ENCODE assay signal across 19 cellular contexts in genomic region chr10:69838853-69839252, GRCh38. TPM values are rescaled to one million over a fixed set of nuclear protein-coding genes. Genes with fewer than 3 reads are reported as not detected.
DNase-seq lines count a peak whose midpoint lies in the region; ATAC-seq, FAIRE-seq and TF ChIP-seq lines count a peak whose summit lies in the region.
"Had no signal": no experiment of that assay in that cellular context is flagged by ENCODE, and none has a peak within 500 bp of the region (broad histone marks: within the 10 kb centered on the region; RNA-seq: fewer than 3 reads in every experiment).

No MANE protein-coding gene starts in this region.

- TF ChIP-seq CTCF in HepG2 (CRISPR knock-in tag; IDR thresholded peaks at IDR 0.05) (no peak), right lobe of liver (IDR thresholded peaks at IDR 0.05) (no peak), WERI-Rb-1 (IDR thresholded peaks at IDR 0.05; ENCODE audit: low read depth, low read length) (no peak), fibroblast of pulmonary artery (IDR thresholded peaks at IDR 0.05; ENCODE audit: low read length, missing control alignments) (no peak), lower leg skin (IDR thresholded peaks at IDR 0.05) (no peak)

- no peaks in the 10 kb centered on the region for H3K79me2 ChIP-seq in HepG2 (ENCODE audit: insufficient read depth, low read length)

- no peak for DNase-seq in HepG2 (ENCODE audit: low spot score)
- no peak for DNase-seq in right lobe of liver
- no peak for DNase-seq in WERI-Rb-1
- DNase-seq in fibroblast of pulmonary artery (ENCODE audit: low read depth), result peak; percentile 83
- DNase-seq in lower leg skin (ENCODE audit: low spot score in 2 of 2), result no peak
- no peak for DNase-seq in NCI-H524 treated with DMSO at 0.1 percent for 48 hours (lab: John Stamatoyannopoulos, UW)
- no peak for DNase-seq in effector CD4-positive, alpha-beta T cell
- no peak for DNase-seq in NCI-H82 treated with DMSO at 0.1 percent for 48 hours (lab: John Stamatoyannopoulos, UW; ENCODE audit: unreplicated experiment)
- DNase-seq: activated effector memory CD4-positive, alpha-beta T cell treated with anti-CD3 and anti-CD28 coated beads, Interleukin-2, amount 50 U/mL, for 16 hours; Caco-2; left colon; NCI-H187; NCI-H510A treated with DMSO at 0.1 percent for 48 hours; OCI-M1; SW 1271 had no signal

- peaks cover 1 to 43% of the 10 kb centered on the region in 2 experiments; a peak in 4 of 5 replicates for H3K27me3 ChIP-seq in HepG2 (ENCODE audit: control insufficient read depth in 1 of 2, insufficient read depth in 2 of 2, low read length in 2 of 2)
- no peaks in the 10 kb centered on the region for H3K27me3 ChIP-seq in right lobe of liver
- no peaks in the 10 kb centered on the region for H3K27me3 ChIP-seq in WERI-Rb-1 (ENCODE audit: insufficient read depth, low read depth, severe bottlenecking)
- H3K27me3 ChIP-seq: heart left ventricle had no signal

- H3K9ac ChIP-seq in HepG2 (ENCODE audit: insufficient read depth, low read depth, low read length), result no peak overlapping the region

- POLR2A ChIA-PET in HepG2 (lab: Yijun Ruan, JAX), result no interaction called here

- CTCF ChIA-PET in HepG2 (lab: Yijun Ruan, JAX; ENCODE audit: low intra/inter-chr PET ratio, low total read pairs), result no interaction called here

- TF ChIP-seq POLR2A in HepG2 (IDR thresholded peaks at IDR 0.05; ENCODE audit: insufficient read depth in 1 of 2, low read depth in 2 of 2, low read length in 2 of 2) (no peak), right lobe of liver (IDR thresholded peaks at IDR 0.05) (no peak), lower leg skin (IDR thresholded peaks at IDR 0.05) (no peak)

- H3K4me3 ChIP-seq in HepG2 (replicated peaks in 1 of 3; ENCODE audit: insufficient read depth in 1 of 3, low read depth in 2 of 3, low read length in 3 of 3) (no peak overlapping the region), right lobe of liver (no peak overlapping the region), WERI-Rb-1 (ENCODE audit: low read depth, low read length) (no peak overlapping the region), fibroblast of pulmonary artery (replicated peaks; ENCODE audit: low read depth, low read length) (no peak overlapping the region), lower leg skin (ENCODE audit: low read depth, poor library complexity, severe bottlenecking) (no peak overlapping the region)
- H3K4me3 ChIP-seq: heart left ventricle, prostate gland had no signal

- H3K4me1 ChIP-seq in HepG2 (ENCODE audit: insufficient read depth, low read length), result no peaks in the 10 kb centered on the region
- H3K4me1 ChIP-seq in right lobe of liver, result no peaks in the 10 kb centered on the region
- H3K4me1 ChIP-seq: prostate gland had no signal

- in situ Hi-C loops in HepG2 (cut with HindIII; ENCODE audit: extremely low pct_ligation_motif_present, low pct_unique_long_range_greater_than_20kb), result no loop called here

- no peak for ATAC-seq in HepG2
- no peak for ATAC-seq in right lobe of liver
- ATAC-seq: left colon had no signal

- TF ChIP-seq EP300 in HepG2 (IDR thresholded peaks at IDR 0.05; ENCODE audit: low read depth in 2 of 2, low read length in 2 of 2) (no peak), HepG2 (CRISPR knock-in tag; IDR thresholded peaks at IDR 0.05; ENCODE audit: borderline replicate concordance) (no peak)

- H3K36me3 ChIP-seq in HepG2 (replicated peaks in 1 of 2; ENCODE audit: control insufficient read depth in 1 of 2, insufficient read depth in 2 of 2, low read length in 2 of 2) (no peaks in the 10 kb centered on the region), right lobe of liver (no peaks in the 10 kb centered on the region), WERI-Rb-1 (no peaks in the 10 kb centered on the region)
- H3K36me3 ChIP-seq: heart left ventricle, prostate gland had no signal

- intact Hi-C loops in HepG2 (cut with micrococcal nuclease; ENCODE audit: unreplicated experiment) (no loop called here), right lobe of liver (cut with DNase I) (no loop called here), lower leg skin (cut with DNase I; ENCODE audit: low total_unique reads) (no loop called here)

- FAIRE-seq in HepG2 (lab: Jason Lieb, UNC), result no peak
- FAIRE-seq: GM19239 had no signal

- TF ChIP-seq RAD21 in HepG2 (CRISPR knock-in tag; IDR thresholded peaks at IDR 0.05), result no peak

- no peak overlapping the region for H2AFZ ChIP-seq in HepG2 (ENCODE audit: low read length)

- no peaks in the 10 kb centered on the region for H4K20me1 ChIP-seq in HepG2 (ENCODE audit: insufficient read depth, low read length)

- no peak overlapping the region for H3K4me2 ChIP-seq in HepG2 (ENCODE audit: low read depth, low read length)

- H3K27ac ChIP-seq in HepG2 (ENCODE audit: extremely low read length, insufficient read depth, low read length) (no peak overlapping the region), right lobe of liver (no peak overlapping the region), WERI-Rb-1 (peak overlapping the region; percentile 42)
- H3K27ac ChIP-seq: heart left ventricle, prostate gland, VCaP had no signal

- H3K9me3 ChIP-seq in HepG2 (ENCODE audit: low read length) (no peaks in the 10 kb centered on the region), right lobe of liver (no peaks in the 10 kb centered on the region), WERI-Rb-1 (ENCODE audit: severe bottlenecking) (no peaks in the 10 kb centered on the region)
- H3K9me3 ChIP-seq: Caco-2, heart left ventricle, prostate gland had no signal

- BruUV-seq in HepG2 (replicated peaks; lab: Mats Ljungman, UMichigan), result no TSS peak

- WGBS in HepG2 (ENCODE audit: low lambda C conversion rate), result 36% methylated on average over 7 of the region's 11 CpGs
- 83% methylated on average over 7 of the region's 11 CpGs for whole genome bisulfite sequencing in right lobe of liver (ENCODE audit: insufficient coverage, low coverage, low lambda C conversion rate, missing lambda C conversion rate)
- WGBS in lower leg skin, 2 donors, result 92 to 93% methylated on average over 11 of the region's 11 CpGs

TF ChIP-seq in HepG2, 621 proteins besides CTCF, POLR2A, EP300 and RAD21:
- TF ChIP-seq CC2D1A (CRISPR knock-in tag; IDR thresholded peaks at IDR 0.05) (no peak), ZKSCAN8 (CRISPR knock-in tag; IDR thresholded peaks at IDR 0.05; ENCODE audit: borderline replicate concordance) (no peak), ZNF24 (IDR thresholded peaks at IDR 0.05) (0 out of 2 replicates have a peak, but pooled peaks have one; percentile 19), RFX1 (IDR thresholded peaks at IDR 0.05) (no peak), ZNF530 (CRISPR knock-in tag; IDR thresholded peaks at IDR 0.05; ENCODE audit: low read depth) (no peak), TOPORS (CRISPR knock-in tag; IDR thresholded peaks at IDR 0.05) (no peak)

RNA-seq across cellular contexts. Expression of gene COL13A1, which starts 37.1 kb away (rescaled TPM):
- total RNA-seq in HepG2 (2016; rRNA removed; fragmentation: Illumina TruSeq; extraction: Trizol) (not detected in 2 replicates), right lobe of liver (under 1 TPM in 4 of 6 experiments, not detected in 2; 0.18 to 0.44 (median 0.30) TPM), lower leg skin (1 to 10 TPM in 3 of 4 donors, under 1 TPM in 1; 0.93 to 2.3 (median 1.3) TPM)
- total RNA-seq in HepG2 (2016; cell fraction: cytosol; rRNA removed; fragmentation: Illumina TruSeq; extraction: Trizol; ENCODE audit: low read depth), result not detected in 2 replicates
- not detected in 2 replicates for total RNA-seq in HepG2 (2016; cell fraction: insoluble cytoplasmic fraction; rRNA removed; fragmentation: Illumina TruSeq; extraction: Trizol)
- not detected in 2 replicates for total RNA-seq in HepG2 (2016; cell fraction: membrane; rRNA removed; fragmentation: Illumina TruSeq; extraction: Trizol)
- not detected in 2 replicates for total RNA-seq in HepG2 (2016; cell fraction: nucleus; rRNA removed; fragmentation: Illumina TruSeq; extraction: Trizol)
- polyA plus RNA-seq in HepG2 (2011; rRNA removed), result 0.07 and 0.22 TPM in 2 replicates
- 0.04 TPM in 1 of 2 replicates, not detected in the other for polyA plus RNA-seq in HepG2 (2011; cell fraction: cytosol; rRNA removed)
- 1.5 and 3.2 TPM in 2 replicates for polyA plus RNA-seq in HepG2 (2011; cell fraction: nucleus; rRNA removed)
- not detected in 2 replicates for polyA plus RNA-seq in HepG2 (2012)
- not detected in 2 replicates for polyA plus RNA-seq in HepG2 (2016; cell fraction: cytosol; fragmentation: Illumina TruSeq; extraction: Trizol; ENCODE audit: low read depth)
- not detected in 2 replicates for polyA plus RNA-seq in HepG2 (2016; cell fraction: insoluble cytoplasmic fraction; fragmentation: Illumina TruSeq; extraction: Trizol; ENCODE audit: low read depth)
- not detected in 2 replicates for polyA plus RNA-seq in HepG2 (2016; cell fraction: membrane; fragmentation: Illumina TruSeq; extraction: Trizol; ENCODE audit: low read depth)
- not detected in 2 replicates for polyA plus RNA-seq in HepG2 (2016; cell fraction: nucleus; fragmentation: Illumina TruSeq; extraction: Trizol; ENCODE audit: insufficient read depth, low read depth)
- 0.07 TPM in 1 of 2 replicates, not detected in the other for polyA minus RNA-seq in HepG2 (2011; rRNA and poly(A)+ RNA removed; ENCODE audit: low replicate concordance)
- not detected in 2 replicates for polyA minus RNA-seq in HepG2 (2011; cell fraction: cytosol; rRNA and poly(A)+ RNA removed)
- polyA minus RNA-seq in HepG2 (2011; cell fraction: nucleus; rRNA and poly(A)+ RNA removed), result not detected in 2 replicates
- total RNA-seq: Caco-2 had no signal
